In genomic region chr9:19441730-19442129, GRCh38 we compare ENCODE assay signal across 8 cellular contexts. TPM values are rescaled to one million over a fixed set of nuclear protein-coding genes. Genes with fewer than 3 reads are reported as not detected.
DNase-seq lines count a peak whose midpoint lies in the region; ATAC-seq lines count a peak whose summit lies in the region.

No MANE protein-coding gene starts in this region.

- H3K4me3 ChIP-seq in mononuclear cell (ENCODE audit: low read length) (peak overlapping the region; percentile 8), SJCRH30 (no peak overlapping the region)

- ATAC-seq in GM18517 (IDR thresholded peaks at IDR 0.05; ENCODE audit: unreplicated experiment) (peak; percentile 91), GM21529 (IDR thresholded peaks at IDR 0.05; ENCODE audit: unreplicated experiment) (peak; percentile 93), HG03558 (IDR thresholded peaks at IDR 0.05; ENCODE audit: extremely low read depth, unreplicated experiment) (peak; percentile 82)

- H3K27me3 ChIP-seq in mononuclear cell (ENCODE audit: insufficient read depth, low read length): no peaks in the 10 kb centered on the region
- H3K27me3 ChIP-seq in SJCRH30: no peaks in the 10 kb centered on the region

- H3K27ac ChIP-seq in SJCRH30: no peak overlapping the region

- H3K9me3 ChIP-seq in mononuclear cell (ENCODE audit: low read depth, low read length) (no peaks in the 10 kb centered on the region), SJCRH30 (replicated peaks) (no peaks in the 10 kb centered on the region; the same call in 1 of the 2 replicates)

- DNase-seq in SW480 (ENCODE audit: low spot score): no peak
- no peak for DNase-seq in 8988T
- no peak for DNase-seq in SJCRH30
- no peak for DNase-seq in SK-N-DZ (ENCODE audit: low spot score)

- H3K4me1 ChIP-seq in mononuclear cell (ENCODE audit: insufficient read depth, low read length): peaks cover 7% of the 10 kb centered on the region
- no peaks in the 10 kb centered on the region for H3K4me1 ChIP-seq in SJCRH30

- H3K36me3 ChIP-seq in SJCRH30: no peaks in the 10 kb centered on the region

RNA-seq across cellular contexts. Expression of gene ACER2, which starts 32.9 kb away (rescaled TPM):
- 4.2 TPM for total RNA-seq in mononuclear cell
- 0.43 and 0.58 TPM in 2 replicates for total RNA-seq in SJCRH30 (2014; rRNA removed; shearing (Covaris generic))
- polyA plus RNA-seq in SK-N-DZ (2014; cell fraction: cytosol; rRNA removed): 0.65 and 0.96 TPM in 2 replicates
- polyA plus RNA-seq in SK-N-DZ (2014; cell fraction: nucleus; rRNA removed): 0.79 and 1.6 TPM in 2 replicates
